In the genomic region with DNA sequence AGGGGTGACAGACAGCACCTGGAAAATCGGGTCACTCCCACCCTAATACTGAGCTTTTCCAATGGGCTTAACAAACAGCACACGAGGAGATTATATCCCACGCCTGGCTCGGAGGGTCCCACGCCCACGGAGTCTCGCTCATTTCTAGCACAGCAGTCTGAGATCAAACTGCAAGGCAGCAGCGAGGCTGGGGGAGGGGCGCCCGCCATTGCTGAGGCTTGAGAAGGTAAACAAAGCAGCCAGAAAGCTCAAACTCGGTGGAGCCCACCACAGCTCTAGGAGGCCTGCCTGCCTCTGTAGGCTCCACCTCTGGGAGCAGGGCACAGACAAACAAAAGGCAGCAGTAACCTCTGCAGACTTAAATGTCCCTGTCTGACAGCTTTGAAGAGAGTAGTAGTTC, we compare ENCODE assay signal across 9 cellular contexts. TPM values are rescaled to one million over a fixed set of nuclear protein-coding genes. Genes with fewer than 3 reads are reported as not detected.
A peak's percentile ranks its signal among the peaks of the same experiment; 100 is the strongest.
DNase-seq lines count a peak whose midpoint lies in the region; ATAC-seq and TF ChIP-seq lines count a peak whose summit lies in the region.
"Not testable (repeated sequence)": the region's sequence is repeated elsewhere in the genome, so short reads cannot be mapped to it uniquely, and the experiment has no call there.
"Had no signal": no experiment of that assay in that cellular context is flagged by ENCODE, and none has a peak within 500 bp of the region (broad histone marks: within the 10 kb centered on the region; RNA-seq: fewer than 3 reads in every experiment).

No MANE protein-coding gene starts in this region.

- H3K27ac ChIP-seq in HUES6 (ENCODE audit: low read depth, low read length): not testable (repeated sequence)

- intact Hi-C loops in natural killer cell (cut with micrococcal nuclease): not testable (repeated sequence)

- not testable (repeated sequence) for H3K36me3 ChIP-seq in HUES6 (ENCODE audit: control insufficient read depth, insufficient read depth, low read length)

- peak overlapping the region; percentile 50 for H3K4me3 Mint-ChIP-seq in central memory CD8-positive, alpha-beta T cell
- not testable (repeated sequence) for H3K4me3 Mint-ChIP-seq in natural killer cell

- H3K27me3 Mint-ChIP-seq in central memory CD8-positive, alpha-beta T cell; natural killer cell (ENCODE audit: low read depth in 2 of 2): not testable (repeated sequence)

- not testable (repeated sequence) for H3K36me3 Mint-ChIP-seq in central memory CD8-positive, alpha-beta T cell (ENCODE audit: insufficient read depth)
- peaks cover 21% of the 10 kb centered on the region for H3K36me3 Mint-ChIP-seq in natural killer cell

- H3K27me3 ChIP-seq in HUES6 (ENCODE audit: control insufficient read depth, insufficient read depth, low read length): not testable (repeated sequence)

- peaks cover 77% of the 10 kb centered on the region for H3K4me1 Mint-ChIP-seq in central memory CD8-positive, alpha-beta T cell
- peaks cover 67 to 81% of the 10 kb centered on the region in 2 donors for H3K4me1 Mint-ChIP-seq in natural killer cell

- H3K9me3 ChIP-seq in HUES6 (ENCODE audit: control insufficient read depth, insufficient read depth, low read depth, low read length): not testable (repeated sequence)

- not testable (repeated sequence) for TF ChIP-seq CTCF in natural killer cell (IDR thresholded peaks at IDR 0.05)

- not testable (repeated sequence) for ATAC-seq in central memory CD8-positive, alpha-beta T cell (replicated peaks; ENCODE audit: extremely low read depth, poor library complexity, severe bottlenecking); natural killer cell

- peak; percentile 74 for DNase-seq in activated CD4-positive, alpha-beta T cell treated with anti-CD3 and anti-CD28 coated beads for 48 hours
- DNase-seq in activated T-cell treated with anti-CD3 and anti-CD28 coated beads, Interleukin-2, amount 50 U/mL, for 1 hour: peak; percentile 43
- DNase-seq in activated naive CD4-positive, alpha-beta T cell treated with Interleukin-2 at 50 U/mL for 16 hours: peak; percentile 47
- DNase-seq in central memory CD8-positive, alpha-beta T cell (ENCODE audit: low spot score in 2 of 2); natural killer cell: not testable (repeated sequence)
- peak; percentile 37 for DNase-seq in stimulated activated naive CD4-positive, alpha-beta T cell treated with Interleukin-2 at 50 U/mL for 16 hours (lab: John Stamatoyannopoulos, UW)

- H3K27ac Mint-ChIP-seq in central memory CD8-positive, alpha-beta T cell (ENCODE audit: low read depth): peak overlapping the region; percentile 38
- H3K27ac Mint-ChIP-seq in natural killer cell: peak overlapping the region; percentile 65 to 88

- H3K4me3 ChIP-seq in HUES6 (ENCODE audit: low read depth, low read length): peak overlapping the region; percentile 20; the same call in 1 of the 2 replicates

- H3K9me3 Mint-ChIP-seq in central memory CD8-positive, alpha-beta T cell; natural killer cell: not testable (repeated sequence)

- not testable (repeated sequence) for H3K9ac ChIP-seq in HUES6 (ENCODE audit: low read length)

- not testable (repeated sequence) for H3K4me1 ChIP-seq in HUES6 (ENCODE audit: control insufficient read depth, insufficient read depth, low read length)

RNA-seq across cellular contexts. Expression of a gene that starts 6.9 kb away (rescaled TPM):
- 10 to 100 TPM; 47.5 to 77.5 (median 61.0) TPM for total RNA-seq in natural killer cell
- total RNA-seq: H9 had no signal

RNA-seq across cellular contexts. Expression of a gene that starts 37.8 kb away (rescaled TPM):
- total RNA-seq in natural killer cell: 10 to 100 TPM; 11.1 to 23.9 (median 13.3) TPM
- total RNA-seq: H9 had no signal

RNA-seq across cellular contexts. Expression of a gene that starts 46.4 kb away (rescaled TPM):
- total RNA-seq in natural killer cell: 100 to 1,000 TPM in 1 of 3 donors, 10 to 100 TPM in 2; 39.7 to 100 (median 51.9) TPM
- total RNA-seq: H9 had no signal

RNA-seq across cellular contexts. Expression of a gene that starts 58.6 kb away (rescaled TPM):
- total RNA-seq in natural killer cell: 10 to 100 TPM; 29.2 to 64.1 (median 35.3) TPM
- total RNA-seq: H9, M059J had no signal
